11 cellular contexts compared by ENCODE assay signal in the genomic region with DNA sequence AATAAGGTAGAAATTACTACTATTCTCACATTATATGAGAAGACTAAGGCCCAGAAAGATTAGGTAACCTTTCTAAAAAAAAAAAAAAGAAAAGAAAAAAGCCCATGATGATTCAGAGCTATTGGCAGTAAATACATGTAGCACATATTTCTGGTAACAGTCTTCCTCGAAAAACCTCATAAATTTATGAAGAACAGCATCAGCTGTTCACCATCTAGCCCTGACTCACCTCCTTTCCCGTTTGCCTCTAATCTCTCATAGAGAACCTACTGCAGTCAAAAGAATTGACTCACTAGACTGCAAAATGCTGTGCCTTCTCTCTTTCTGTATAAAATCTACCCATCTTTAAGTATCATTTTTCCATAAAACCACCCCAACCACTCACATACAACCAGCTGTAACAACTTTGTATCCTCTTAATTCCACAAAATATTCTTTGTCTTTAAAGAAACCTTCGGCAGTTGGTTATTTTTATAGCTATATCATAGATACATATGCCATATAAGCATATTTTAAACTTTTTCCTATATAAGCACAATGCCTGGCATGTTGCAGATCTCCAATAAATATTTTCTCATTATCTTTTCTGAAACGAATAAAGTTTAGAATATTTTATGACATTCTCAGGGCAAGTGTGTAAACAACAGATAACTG.
DNase-seq lines count a peak whose midpoint lies in the region; ATAC-seq and TF ChIP-seq lines count a peak whose summit lies in the region.
"Had no signal": no experiment of that assay in that cellular context is flagged by ENCODE, and none has a peak within 500 bp of the region (broad histone marks: within the 10 kb centered on the region; RNA-seq: fewer than 3 reads in every experiment).

No MANE protein-coding gene starts in this region.

- no peaks in the 10 kb centered on the region for H3K27me3 ChIP-seq in thoracic aorta (replicated peaks; ENCODE audit: insufficient read depth)

- no peak for DNase-seq in activated naive CD8-positive, alpha-beta T cell treated with anti-CD3 and anti-CD28 coated beads, Interleukin-2, amount 10 ng/mL, durations not matched to agents 7 days and 5 days
- no peak for DNase-seq in activated naive CD8-positive, alpha-beta T cell treated with anti-CD3 and anti-CD28 coated beads for 36 hours
- no peak for DNase-seq in activated T-helper 1 cell treated with anti-CD3 and anti-CD28 coated beads, Interleukin-12 subunit alpha, Interleukin-12 subunit beta, Interleukin-2, Interleukin-4 antibody, amounts not matched to agents 30 ng/mL and 10 ng/mL and 1 ng/mL, durations not matched to agents 14 hours and 24 hours and 36 hours (ENCODE audit: low spot score)
- DNase-seq in globus pallidus (ENCODE audit: low spot score) (peak; percentile 14), thoracic aorta (ENCODE audit: low spot score) (no peak), NCI-H2029 (lab: John Stamatoyannopoulos, UW) (no peak)
- DNase-seq in naive thymus-derived CD8-positive, alpha-beta T cell = no peak
- DNase-seq: effector CD4-positive, alpha-beta T cell; Karpas-422 had no signal

- intact Hi-C loops in activated T-helper 1 cell treated with anti-CD3 and anti-CD28 coated beads, Interleukin-12 subunit alpha, Interleukin-12 subunit beta, Interleukin-2, Interleukin-4 antibody, amounts not matched to agents 30 ng/mL and 10 ng/mL and 1 ng/mL, durations not matched to agents 14 hours and 24 hours and 36 hours (cut with micrococcal nuclease) = no loop called here

- peak overlapping the region; percentile 38 to 42 for H3K27ac ChIP-seq in thoracic aorta

- H3K36me3 Mint-ChIP-seq in activated naive CD8-positive, alpha-beta T cell treated with anti-CD3 and anti-CD28 coated beads, Interleukin-2, amount 10 ng/mL, durations not matched to agents 7 days and 5 days = no peaks in the 10 kb centered on the region
- H3K36me3 Mint-ChIP-seq in activated naive CD8-positive, alpha-beta T cell treated with anti-CD3 and anti-CD28 coated beads for 36 hours = no peaks in the 10 kb centered on the region
- no peaks in the 10 kb centered on the region for H3K36me3 Mint-ChIP-seq in activated T-helper 1 cell treated with anti-CD3 and anti-CD28 coated beads, Interleukin-12 subunit alpha, Interleukin-12 subunit beta, Interleukin-2, Interleukin-4 antibody, amounts not matched to agents 30 ng/mL and 10 ng/mL and 1 ng/mL, durations not matched to agents 14 hours and 24 hours and 36 hours (ENCODE audit: low read depth)
- H3K36me3 Mint-ChIP-seq in naive thymus-derived CD8-positive, alpha-beta T cell = no peaks in the 10 kb centered on the region

- H3K9me3 Mint-ChIP-seq in activated naive CD8-positive, alpha-beta T cell treated with anti-CD3 and anti-CD28 coated beads, Interleukin-2, amount 10 ng/mL, durations not matched to agents 7 days and 5 days = no peaks in the 10 kb centered on the region
- no peaks in the 10 kb centered on the region for H3K9me3 Mint-ChIP-seq in activated naive CD8-positive, alpha-beta T cell treated with anti-CD3 and anti-CD28 coated beads for 36 hours
- no peaks in the 10 kb centered on the region for H3K9me3 Mint-ChIP-seq in activated T-helper 1 cell treated with anti-CD3 and anti-CD28 coated beads, Interleukin-12 subunit alpha, Interleukin-12 subunit beta, Interleukin-2, Interleukin-4 antibody, amounts not matched to agents 30 ng/mL and 10 ng/mL and 1 ng/mL, durations not matched to agents 14 hours and 24 hours and 36 hours
- no peaks in the 10 kb centered on the region for H3K9me3 Mint-ChIP-seq in naive thymus-derived CD8-positive, alpha-beta T cell

- H3K4me1 ChIP-seq in thoracic aorta (ENCODE audit: control insufficient read depth in 1 of 2, low read depth in 2 of 2) = peaks cover 23 to 80% of the 10 kb centered on the region in 2 donors

- no peaks in the 10 kb centered on the region for H3K9me3 ChIP-seq in thoracic aorta

- peaks cover 4% of the 10 kb centered on the region for H3K4me1 Mint-ChIP-seq in activated naive CD8-positive, alpha-beta T cell treated with anti-CD3 and anti-CD28 coated beads, Interleukin-2, amount 10 ng/mL, durations not matched to agents 7 days and 5 days
- H3K4me1 Mint-ChIP-seq in activated naive CD8-positive, alpha-beta T cell treated with anti-CD3 and anti-CD28 coated beads for 36 hours = peaks cover 3% of the 10 kb centered on the region
- peaks cover 28% of the 10 kb centered on the region for H3K4me1 Mint-ChIP-seq in activated T-helper 1 cell treated with anti-CD3 and anti-CD28 coated beads, Interleukin-12 subunit alpha, Interleukin-12 subunit beta, Interleukin-2, Interleukin-4 antibody, amounts not matched to agents 30 ng/mL and 10 ng/mL and 1 ng/mL, durations not matched to agents 14 hours and 24 hours and 36 hours (ENCODE audit: low read depth)
- peaks cover 0 to 5% (median 0%) of the 10 kb centered on the region in 4 donors for H3K4me1 Mint-ChIP-seq in naive thymus-derived CD8-positive, alpha-beta T cell

- H3K27me3 Mint-ChIP-seq in activated naive CD8-positive, alpha-beta T cell treated with anti-CD3 and anti-CD28 coated beads, Interleukin-2, amount 10 ng/mL, durations not matched to agents 7 days and 5 days = peaks cover 12% of the 10 kb centered on the region
- H3K27me3 Mint-ChIP-seq in activated naive CD8-positive, alpha-beta T cell treated with anti-CD3 and anti-CD28 coated beads for 36 hours = peaks cover 18% of the 10 kb centered on the region
- H3K27me3 Mint-ChIP-seq in activated T-helper 1 cell treated with anti-CD3 and anti-CD28 coated beads, Interleukin-12 subunit alpha, Interleukin-12 subunit beta, Interleukin-2, Interleukin-4 antibody, amounts not matched to agents 30 ng/mL and 10 ng/mL and 1 ng/mL, durations not matched to agents 14 hours and 24 hours and 36 hours (ENCODE audit: insufficient read depth) = peaks cover under 1% of the 10 kb centered on the region
- peaks cover 0 to 10% (median 9%) of the 10 kb centered on the region in 5 donors for H3K27me3 Mint-ChIP-seq in naive thymus-derived CD8-positive, alpha-beta T cell

- no peak overlapping the region for H3K4me3 ChIP-seq in thoracic aorta

- no peaks in the 10 kb centered on the region for H3K36me3 ChIP-seq in thoracic aorta

- no peak overlapping the region for H3K27ac Mint-ChIP-seq in activated naive CD8-positive, alpha-beta T cell treated with anti-CD3 and anti-CD28 coated beads, Interleukin-2, amount 10 ng/mL, durations not matched to agents 7 days and 5 days
- no peak overlapping the region for H3K27ac Mint-ChIP-seq in activated naive CD8-positive, alpha-beta T cell treated with anti-CD3 and anti-CD28 coated beads for 36 hours
- H3K27ac Mint-ChIP-seq in activated T-helper 1 cell treated with anti-CD3 and anti-CD28 coated beads, Interleukin-12 subunit alpha, Interleukin-12 subunit beta, Interleukin-2, Interleukin-4 antibody, amounts not matched to agents 30 ng/mL and 10 ng/mL and 1 ng/mL, durations not matched to agents 14 hours and 24 hours and 36 hours = peak overlapping the region; percentile 10
- H3K27ac Mint-ChIP-seq in naive thymus-derived CD8-positive, alpha-beta T cell = peak overlapping the region in 1 of 10 donors; percentile 45

- H3K4me3 Mint-ChIP-seq in activated naive CD8-positive, alpha-beta T cell treated with anti-CD3 and anti-CD28 coated beads, Interleukin-2, amount 10 ng/mL, durations not matched to agents 7 days and 5 days = no peak overlapping the region
- no peak overlapping the region for H3K4me3 Mint-ChIP-seq in activated naive CD8-positive, alpha-beta T cell treated with anti-CD3 and anti-CD28 coated beads for 36 hours
- H3K4me3 Mint-ChIP-seq in activated T-helper 1 cell treated with anti-CD3 and anti-CD28 coated beads, Interleukin-12 subunit alpha, Interleukin-12 subunit beta, Interleukin-2, Interleukin-4 antibody, amounts not matched to agents 30 ng/mL and 10 ng/mL and 1 ng/mL, durations not matched to agents 14 hours and 24 hours and 36 hours = peak overlapping the region; percentile 13
- H3K4me3 Mint-ChIP-seq in naive thymus-derived CD8-positive, alpha-beta T cell = peak overlapping the region in 1 of 10 donors; percentile 0

- no peak for TF ChIP-seq CTCF in thoracic aorta (IDR thresholded peaks at IDR 0.05)

- POLR2A ChIA-PET in activated naive CD8-positive, alpha-beta T cell treated with anti-CD3 and anti-CD28 coated beads, Interleukin-2, amount 10 ng/mL, durations not matched to agents 7 days and 5 days (lab: Charles Lee) = no interaction called here
- POLR2A ChIA-PET in naive thymus-derived CD8-positive, alpha-beta T cell (lab: Charles Lee) = no interaction called here

- ATAC-seq in activated naive CD8-positive, alpha-beta T cell treated with anti-CD3 and anti-CD28 coated beads, Interleukin-2, amount 10 ng/mL, durations not matched to agents 7 days and 5 days (ENCODE audit: low read depth) = peak; percentile 78
- peak; percentile 96 for ATAC-seq in thoracic aorta (ENCODE audit: insufficient number of reproducible peaks, low FRiP score, low read depth)
- no peak for ATAC-seq in HG02840 (IDR thresholded peaks at IDR 0.05; ENCODE audit: low FRiP score, unreplicated experiment)
- no peak for ATAC-seq in naive thymus-derived CD8-positive, alpha-beta T cell
- ATAC-seq: Panc1 had no signal

Comparison
In these comparisons a context has a peak if more than half of its experiments do, and no peak if none do; other contexts are left out.
1. ATAC-seq: peak in activated naive CD8-positive, alpha-beta T cell treated with anti-CD3 and anti-CD28 coated beads, Interleukin-2, amount 10 ng/mL, durations not matched to agents 7 days and 5 days (single experiment) and thoracic aorta (single experiment); none in HG02840 (single experiment) and naive thymus-derived CD8-positive, alpha-beta T cell (0 of 2).